ENCODE assay signal across 17 cellular contexts in the genomic region with DNA sequence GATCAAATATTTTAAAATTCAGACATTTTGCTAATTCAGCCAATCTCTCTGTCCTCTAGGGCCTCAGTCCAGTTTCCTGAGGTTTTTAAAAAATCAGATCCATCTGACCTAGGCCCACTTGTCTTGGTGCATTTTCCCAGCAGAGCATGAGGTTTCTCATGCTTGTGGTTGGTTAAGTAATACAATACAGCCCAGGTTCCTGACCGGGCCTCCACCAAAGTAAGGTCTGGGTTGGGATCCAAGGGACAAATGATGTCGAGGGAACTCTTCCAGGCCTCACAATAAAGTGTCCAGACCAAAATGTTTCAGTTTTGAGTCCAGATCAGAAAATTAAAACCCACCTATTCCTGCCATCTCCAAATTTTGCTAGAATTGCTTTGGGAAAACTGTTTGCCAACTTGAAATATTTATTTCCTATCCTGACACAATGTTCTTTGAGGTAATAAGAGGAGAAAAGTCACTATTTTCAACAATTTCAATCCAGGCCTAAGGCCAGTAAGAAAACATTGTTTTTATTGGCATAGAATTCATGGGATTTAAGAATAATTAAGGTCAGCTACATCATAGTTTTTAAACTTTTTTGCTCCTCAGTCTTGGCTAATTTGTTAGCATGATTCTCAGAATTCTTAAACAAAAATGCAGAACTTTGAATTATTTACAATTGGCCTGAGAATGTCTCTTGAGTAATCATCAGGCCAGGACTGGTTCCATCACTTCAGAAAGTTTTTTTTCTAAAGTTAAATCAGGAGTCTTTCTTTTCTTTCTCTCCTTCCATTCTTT. TPM values are rescaled to one million over a fixed set of nuclear protein-coding genes. Genes with fewer than 3 reads are reported as not detected.
DNase-seq lines count a peak whose midpoint lies in the region; ATAC-seq and TF ChIP-seq lines count a peak whose summit lies in the region.
"Had no signal": no experiment of that assay in that cellular context is flagged by ENCODE, and none has a peak within 500 bp of the region (broad histone marks: within the 10 kb centered on the region; RNA-seq: fewer than 3 reads in every experiment).

No MANE protein-coding gene starts in this region.

- TF ChIP-seq CTCF in esophagus muscularis mucosa (IDR thresholded peaks at IDR 0.05) (no peak), mesothelial cell of epicardium (IDR thresholded peaks at IDR 0.05; ENCODE audit: unreplicated experiment) (no peak), thoracic aorta (IDR thresholded peaks at IDR 0.05) (no peak)

- no peaks in the 10 kb centered on the region for H3K36me3 ChIP-seq in esophagus muscularis mucosa
- H3K36me3 ChIP-seq in thoracic aorta = no peaks in the 10 kb centered on the region
- H3K36me3 ChIP-seq in MG63 = no peaks in the 10 kb centered on the region

- TF ChIP-seq EP300 in esophagus muscularis mucosa (IDR thresholded peaks at IDR 0.05) = no peak

- H3K4me1 Mint-ChIP-seq in mesothelial cell of epicardium = peaks cover 30% of the 10 kb centered on the region

- H3K9me3 ChIP-seq in esophagus muscularis mucosa (no peaks in the 10 kb centered on the region), thoracic aorta (no peaks in the 10 kb centered on the region), MG63 (peaks cover 8% of the 10 kb centered on the region; the same call in 1 of the 2 replicates)

- H3K36me3 Mint-ChIP-seq in mesothelial cell of epicardium = no peaks in the 10 kb centered on the region

- TF ChIP-seq POLR2A in esophagus muscularis mucosa (IDR thresholded peaks at IDR 0.05; ENCODE audit: low read depth) = no peak

- ATAC-seq in thoracic aorta (ENCODE audit: insufficient number of reproducible peaks, low FRiP score, low read depth) = peak; percentile 32
- ATAC-seq in HG02798 (IDR thresholded peaks at IDR 0.05; ENCODE audit: poor library complexity, unreplicated experiment) = no peak
- ATAC-seq in HG03280 (IDR thresholded peaks at IDR 0.05; ENCODE audit: unreplicated experiment) = no peak

- H3K4me1 ChIP-seq in esophagus muscularis mucosa = peaks cover 27 to 67% (median 62%) of the 10 kb centered on the region in 4 donors
- peaks cover 22 to 61% of the 10 kb centered on the region in 2 donors for H3K4me1 ChIP-seq in thoracic aorta (ENCODE audit: control insufficient read depth in 1 of 2, low read depth in 2 of 2)

- H3K9me3 Mint-ChIP-seq in mesothelial cell of epicardium = peaks cover 8% of the 10 kb centered on the region

- H3K27me3 Mint-ChIP-seq in mesothelial cell of epicardium (ENCODE audit: low read depth) = no peaks in the 10 kb centered on the region

- H3K27ac ChIP-seq in esophagus muscularis mucosa (replicated peaks in 1 of 4) (peak overlapping the region; percentile 42 to 73 (median 70)), thoracic aorta (peak overlapping the region; percentile 22 to 67)
- H3K27ac ChIP-seq: HL-60 had no signal

- intact Hi-C loops in esophagus muscularis mucosa (cut with DNase I) = loop anchor here (5.0 kb wide), 3 partner anchors 51 to 181 kb away; partner anchors contain the start of genes ME3 and PRSS23

- H3K27ac Mint-ChIP-seq in mesothelial cell of epicardium = peak overlapping the region; percentile 75
- H3K27ac Mint-ChIP-seq: stimulated activated naive CD8-positive, alpha-beta T cell treated with anti-CD3 and anti-CD28 coated beads, Interleukin-15, Interleukin-2, amounts not matched to agents 100 ng/mL and 50 ng/mL, for 24 hours had no signal

- H3K27me3 ChIP-seq in esophagus muscularis mucosa (no peaks in the 10 kb centered on the region), thoracic aorta (replicated peaks; ENCODE audit: insufficient read depth) (no peaks in the 10 kb centered on the region), MG63 (no peaks in the 10 kb centered on the region)

- H3K4me3 Mint-ChIP-seq in mesothelial cell of epicardium = no peak overlapping the region
- H3K4me3 Mint-ChIP-seq: stimulated activated naive CD8-positive, alpha-beta T cell treated with anti-CD3 and anti-CD28 coated beads, Interleukin-15, Interleukin-2, amounts not matched to agents 100 ng/mL and 50 ng/mL, for 24 hours had no signal

- 34% methylated on average over 2 of the region's 2 CpGs for WGBS in esophagus muscularis mucosa

- DNase-seq in LHCN-M2 (ENCODE audit: low read depth) = peak; percentile 63
- DNase-seq in esophagus muscularis mucosa (ENCODE audit: extremely low spot score) = no peak
- DNase-seq in mesothelial cell of epicardium (ENCODE audit: low spot score in 2 of 2, unreplicated experiment in 2 of 2) = no peak
- no peak for DNase-seq in thoracic aorta (ENCODE audit: low spot score)
- no peak for DNase-seq in MG63
- no peak for DNase-seq in NCI-H524 (lab: John Stamatoyannopoulos, UW)
- DNase-seq: activated CD4-positive, alpha-beta T cell treated with anti-CD3 and anti-CD28 coated beads, Interleukin-2, amount 50 U/mL, for 48 hours; activated effector memory CD4-positive, alpha-beta T cell treated with anti-CD3 and anti-CD28 coated beads, Interleukin-2, amount 50 U/mL, for 16 hours; Calu3; dermis blood vessel endothelial cell; NCI-H2227 treated with DMSO at 0.1 percent for 48 hours; stimulated activated CD4-positive, alpha-beta T cell treated with anti-CD3 and anti-CD28 coated beads, Interleukin-4, amount 100 ng/mL, for 4 hours had no signal

- no peak overlapping the region for H3K4me3 ChIP-seq in esophagus muscularis mucosa
- no peak overlapping the region for H3K4me3 ChIP-seq in thoracic aorta
- H3K4me3 ChIP-seq in MG63 = no peak overlapping the region
- H3K4me3 ChIP-seq: lung had no signal

RNA-seq across cellular contexts. Expression of gene ME3, which starts 51.4 kb away (rescaled TPM):
- total RNA-seq in LHCN-M2 (2014; rRNA removed) (17.3 and 22.1 TPM in 2 replicates), esophagus muscularis mucosa (10 to 100 TPM; 20.4 to 50.1 (median 26.2) TPM), mesothelial cell of epicardium (8.4 to 11.8 TPM (median 9.9 TPM) in 3 replicates), thoracic aorta (10 to 100 TPM; 62.4 to 62.5 TPM)
- 18.5 TPM for polyA plus RNA-seq in LHCN-M2 (2012)
- 2.7 TPM in 1 of 2 replicates, not detected in the other for total RNA-seq in MG63 (2014; rRNA removed; shearing (Covaris generic); ENCODE audit: low replicate concordance)
